ENCODE assay signal across 2 cellular contexts in the genomic region with DNA sequence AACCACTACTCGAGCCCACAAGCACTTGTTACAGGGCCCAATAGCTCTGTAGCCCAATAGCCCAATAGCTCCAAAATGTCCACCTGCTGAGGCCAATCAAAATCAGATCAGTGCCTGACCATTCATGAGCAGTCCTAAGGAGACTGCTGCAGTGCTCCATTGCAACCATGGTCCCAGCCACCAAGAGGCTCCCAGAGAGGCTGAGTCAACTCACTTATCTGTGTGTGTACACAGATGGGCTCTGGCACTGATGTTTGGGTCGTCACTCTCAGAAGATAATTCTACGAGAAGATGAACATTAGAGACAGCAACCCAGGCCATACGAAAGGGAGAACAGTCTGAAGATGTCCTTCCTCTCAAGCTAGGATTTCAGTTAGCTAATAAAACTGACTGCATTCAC.
TF ChIP-seq lines count a peak whose summit lies in the region.

No MANE protein-coding gene starts in this region.

TF ChIP-seq in GM12878, 131 proteins besides CTCF, POLR2A, EP300 and RAD21 (continued from another document):
- TF ChIP-seq, protein P1, sequence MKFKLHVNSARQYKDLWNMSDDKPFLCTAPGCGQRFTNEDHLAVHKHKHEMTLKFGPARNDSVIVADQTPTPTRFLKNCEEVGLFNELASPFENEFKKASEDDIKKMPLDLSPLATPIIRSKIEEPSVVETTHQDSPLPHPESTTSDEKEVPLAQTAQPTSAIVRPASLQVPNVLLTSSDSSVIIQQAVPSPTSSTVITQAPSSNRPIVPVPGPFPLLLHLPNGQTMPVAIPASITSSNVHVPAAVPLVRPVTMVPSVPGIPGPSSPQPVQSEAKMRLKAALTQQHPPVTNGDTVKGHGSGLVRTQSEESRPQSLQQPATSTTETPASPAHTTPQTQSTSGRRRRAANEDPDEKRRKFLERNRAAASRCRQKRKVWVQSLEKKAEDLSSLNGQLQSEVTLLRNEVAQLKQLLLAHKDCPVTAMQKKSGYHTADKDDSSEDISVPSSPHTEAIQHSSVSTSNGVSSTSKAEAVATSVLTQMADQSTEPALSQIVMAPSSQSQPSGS (IDR thresholded peaks at IDR 0.05; ENCODE audit: low read length) = no peak
- TF ChIP-seq CREB1 (IDR thresholded peaks at IDR 0.05; ENCODE audit: low read depth) = no peak
- no peak for TF ChIP-seq CBX5 (IDR thresholded peaks at IDR 0.05; ENCODE audit: low read depth)
- TF ChIP-seq, protein P2, sequence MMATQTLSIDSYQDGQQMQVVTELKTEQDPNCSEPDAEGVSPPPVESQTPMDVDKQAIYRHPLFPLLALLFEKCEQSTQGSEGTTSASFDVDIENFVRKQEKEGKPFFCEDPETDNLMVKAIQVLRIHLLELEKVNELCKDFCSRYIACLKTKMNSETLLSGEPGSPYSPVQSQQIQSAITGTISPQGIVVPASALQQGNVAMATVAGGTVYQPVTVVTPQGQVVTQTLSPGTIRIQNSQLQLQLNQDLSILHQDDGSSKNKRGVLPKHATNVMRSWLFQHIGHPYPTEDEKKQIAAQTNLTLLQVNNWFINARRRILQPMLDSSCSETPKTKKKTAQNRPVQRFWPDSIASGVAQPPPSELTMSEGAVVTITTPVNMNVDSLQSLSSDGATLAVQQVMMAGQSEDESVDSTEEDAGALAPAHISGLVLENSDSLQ (IDR thresholded peaks at IDR 0.05) = no peak
- TF ChIP-seq, protein P3, sequence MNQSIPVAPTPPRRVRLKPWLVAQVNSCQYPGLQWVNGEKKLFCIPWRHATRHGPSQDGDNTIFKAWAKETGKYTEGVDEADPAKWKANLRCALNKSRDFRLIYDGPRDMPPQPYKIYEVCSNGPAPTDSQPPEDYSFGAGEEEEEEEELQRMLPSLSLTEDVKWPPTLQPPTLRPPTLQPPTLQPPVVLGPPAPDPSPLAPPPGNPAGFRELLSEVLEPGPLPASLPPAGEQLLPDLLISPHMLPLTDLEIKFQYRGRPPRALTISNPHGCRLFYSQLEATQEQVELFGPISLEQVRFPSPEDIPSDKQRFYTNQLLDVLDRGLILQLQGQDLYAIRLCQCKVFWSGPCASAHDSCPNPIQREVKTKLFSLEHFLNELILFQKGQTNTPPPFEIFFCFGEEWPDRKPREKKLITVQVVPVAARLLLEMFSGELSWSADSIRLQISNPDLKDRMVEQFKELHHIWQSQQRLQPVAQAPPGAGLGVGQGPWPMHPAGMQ (IDR thresholded peaks at IDR 0.05; ENCODE audit: borderline replicate concordance) = no peak
- no peak for TF ChIP-seq SMARCA5 (IDR thresholded peaks at IDR 0.05)
- no peak for TF ChIP-seq MTA2 (IDR thresholded peaks at IDR 0.05; ENCODE audit: low read depth)
- TF ChIP-seq, protein P4, sequence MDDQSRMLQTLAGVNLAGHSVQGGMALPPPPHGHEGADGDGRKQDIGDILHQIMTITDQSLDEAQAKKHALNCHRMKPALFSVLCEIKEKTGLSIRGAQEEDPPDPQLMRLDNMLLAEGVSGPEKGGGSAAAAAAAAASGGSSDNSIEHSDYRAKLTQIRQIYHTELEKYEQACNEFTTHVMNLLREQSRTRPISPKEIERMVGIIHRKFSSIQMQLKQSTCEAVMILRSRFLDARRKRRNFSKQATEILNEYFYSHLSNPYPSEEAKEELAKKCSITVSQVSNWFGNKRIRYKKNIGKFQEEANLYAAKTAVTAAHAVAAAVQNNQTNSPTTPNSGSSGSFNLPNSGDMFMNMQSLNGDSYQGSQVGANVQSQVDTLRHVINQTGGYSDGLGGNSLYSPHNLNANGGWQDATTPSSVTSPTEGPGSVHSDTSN (IDR thresholded peaks at IDR 0.05; ENCODE audit: insufficient replicate concordance, low read depth, low read length) = no peak

TF ChIP-seq in SK-N-SH treated with all-trans-retinoic acid at 6 μM for 48 hours, 23 proteins besides CTCF, POLR2A, EP300 and RAD21 (continued from another document):
- TF ChIP-seq, protein P5, sequence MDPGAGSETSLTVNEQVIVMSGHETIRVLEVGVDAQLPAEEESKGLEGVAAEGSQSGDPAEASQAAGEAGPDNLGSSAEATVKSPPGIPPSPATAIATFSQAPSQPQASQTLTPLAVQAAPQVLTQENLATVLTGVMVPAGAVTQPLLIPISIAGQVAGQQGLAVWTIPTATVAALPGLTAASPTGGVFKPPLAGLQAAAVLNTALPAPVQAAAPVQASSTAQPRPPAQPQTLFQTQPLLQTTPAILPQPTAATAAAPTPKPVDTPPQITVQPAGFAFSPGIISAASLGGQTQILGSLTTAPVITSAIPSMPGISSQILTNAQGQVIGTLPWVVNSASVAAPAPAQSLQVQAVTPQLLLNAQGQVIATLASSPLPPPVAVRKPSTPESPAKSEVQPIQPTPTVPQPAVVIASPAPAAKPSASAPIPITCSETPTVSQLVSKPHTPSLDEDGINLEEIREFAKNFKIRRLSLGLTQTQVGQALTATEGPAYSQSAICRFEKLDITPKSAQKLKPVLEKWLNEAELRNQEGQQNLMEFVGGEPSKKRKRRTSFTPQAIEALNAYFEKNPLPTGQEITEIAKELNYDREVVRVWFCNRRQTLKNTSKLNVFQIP (CRISPR knock-in tag; IDR thresholded peaks at IDR 0.05; ENCODE audit: borderline replicate concordance, low read depth) = no peak
- TF ChIP-seq ZNF70 (CRISPR knock-in tag; IDR thresholded peaks at IDR 0.05) (no peak), ZFP30 (CRISPR knock-in tag; IDR thresholded peaks at IDR 0.05) (no peak), TOX (CRISPR knock-in tag; IDR thresholded peaks at IDR 0.05; ENCODE audit: borderline replicate concordance) (no peak), ZC3H10 (CRISPR knock-in tag; IDR thresholded peaks at IDR 0.05) (no peak), GLIS3 (CRISPR knock-in tag; IDR thresholded peaks at IDR 0.05) (no peak), ISL1 (CRISPR knock-in tag; IDR thresholded peaks at IDR 0.05) (no peak), TCF4 (CRISPR knock-in tag; IDR thresholded peaks at IDR 0.05; ENCODE audit: borderline replicate concordance) (no peak), CSDC2 (CRISPR knock-in tag; IDR thresholded peaks at IDR 0.05) (no peak), BACH2 (CRISPR knock-in tag; IDR thresholded peaks at IDR 0.05; ENCODE audit: borderline replicate concordance) (no peak), SNAI2 (CRISPR knock-in tag; IDR thresholded peaks at IDR 0.05) (no peak), ARNTL (CRISPR knock-in tag; IDR thresholded peaks at IDR 0.05; ENCODE audit: borderline replicate concordance, low read depth) (no peak)
- TF ChIP-seq, protein P6, sequence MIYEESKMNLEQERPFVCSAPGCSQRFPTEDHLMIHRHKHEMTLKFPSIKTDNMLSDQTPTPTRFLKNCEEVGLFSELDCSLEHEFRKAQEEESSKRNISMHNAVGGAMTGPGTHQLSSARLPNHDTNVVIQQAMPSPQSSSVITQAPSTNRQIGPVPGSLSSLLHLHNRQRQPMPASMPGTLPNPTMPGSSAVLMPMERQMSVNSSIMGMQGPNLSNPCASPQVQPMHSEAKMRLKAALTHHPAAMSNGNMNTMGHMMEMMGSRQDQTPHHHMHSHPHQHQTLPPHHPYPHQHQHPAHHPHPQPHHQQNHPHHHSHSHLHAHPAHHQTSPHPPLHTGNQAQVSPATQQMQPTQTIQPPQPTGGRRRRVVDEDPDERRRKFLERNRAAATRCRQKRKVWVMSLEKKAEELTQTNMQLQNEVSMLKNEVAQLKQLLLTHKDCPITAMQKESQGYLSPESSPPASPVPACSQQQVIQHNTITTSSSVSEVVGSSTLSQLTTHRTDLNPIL (CRISPR knock-in tag; IDR thresholded peaks at IDR 0.05; ENCODE audit: low read depth) = no peak
- TF ChIP-seq, protein P7, sequence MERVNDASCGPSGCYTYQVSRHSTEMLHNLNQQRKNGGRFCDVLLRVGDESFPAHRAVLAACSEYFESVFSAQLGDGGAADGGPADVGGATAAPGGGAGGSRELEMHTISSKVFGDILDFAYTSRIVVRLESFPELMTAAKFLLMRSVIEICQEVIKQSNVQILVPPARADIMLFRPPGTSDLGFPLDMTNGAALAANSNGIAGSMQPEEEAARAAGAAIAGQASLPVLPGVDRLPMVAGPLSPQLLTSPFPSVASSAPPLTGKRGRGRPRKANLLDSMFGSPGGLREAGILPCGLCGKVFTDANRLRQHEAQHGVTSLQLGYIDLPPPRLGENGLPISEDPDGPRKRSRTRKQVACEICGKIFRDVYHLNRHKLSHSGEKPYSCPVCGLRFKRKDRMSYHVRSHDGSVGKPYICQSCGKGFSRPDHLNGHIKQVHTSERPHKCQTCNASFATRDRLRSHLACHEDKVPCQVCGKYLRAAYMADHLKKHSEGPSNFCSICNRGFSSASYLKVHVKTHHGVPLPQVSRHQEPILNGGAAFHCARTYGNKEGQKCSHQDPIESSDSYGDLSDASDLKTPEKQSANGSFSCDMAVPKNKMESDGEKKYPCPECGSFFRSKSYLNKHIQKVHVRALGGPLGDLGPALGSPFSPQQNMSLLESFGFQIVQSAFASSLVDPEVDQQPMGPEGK (CRISPR knock-in tag; IDR thresholded peaks at IDR 0.05; ENCODE audit: borderline replicate concordance) = no peak
